In the genomic region with DNA sequence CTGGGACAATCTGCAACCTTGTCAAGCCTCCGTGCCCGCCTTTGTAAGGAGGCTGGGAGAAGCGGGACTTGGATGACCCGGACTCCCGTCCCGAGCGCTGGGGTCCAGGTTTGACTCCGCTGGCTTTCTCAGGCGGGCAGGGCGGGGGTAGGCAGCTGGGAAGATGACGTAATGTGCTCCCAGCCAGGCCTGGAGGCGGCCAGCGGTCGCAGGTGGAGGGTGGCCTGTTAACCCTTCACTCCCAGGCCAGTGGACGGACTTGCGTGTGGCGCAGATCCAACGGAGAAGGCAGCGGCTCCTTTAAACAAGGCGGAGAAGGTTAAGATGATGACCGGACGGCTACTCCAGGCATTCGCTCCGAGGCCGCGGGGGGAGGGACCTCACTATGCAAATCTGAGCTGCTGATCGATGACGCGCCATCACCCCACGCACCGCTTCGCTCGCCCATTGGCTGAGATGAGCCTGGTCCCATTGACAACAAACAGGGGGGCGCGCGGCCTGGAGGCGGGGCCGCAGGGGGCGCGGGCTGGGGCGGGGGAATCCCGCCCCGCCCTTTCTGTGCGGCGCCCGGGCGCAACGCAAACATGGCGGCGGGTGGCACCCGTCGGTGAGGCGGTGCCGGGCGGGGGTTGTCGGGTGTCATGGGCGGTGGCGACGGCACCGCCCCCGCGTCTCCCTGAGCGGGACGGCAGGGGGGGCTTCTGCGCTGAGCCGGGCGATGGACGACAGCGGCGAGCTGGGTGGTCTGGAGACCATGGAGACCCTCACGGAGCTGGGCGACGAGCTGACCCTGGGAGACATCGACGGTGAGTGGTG, we compare ENCODE assay signal across 1 cellular context.
TF ChIP-seq lines count a peak whose summit lies in the region.

SREBF2 (plus strand) TSS at position 553 of the 816 bp plus-strand sequence; CDS start at position 719, 166 bp downstream.

TF ChIP-seq in K562, 482 proteins besides CTCF, POLR2A, EP300 and RAD21 (continued from another document and continues in another):
- no peak for TF ChIP-seq EZH2 (IDR thresholded peaks at IDR 0.05; ENCODE audit: borderline replicate concordance, low read depth, low read length)
- TF ChIP-seq, protein P1, sequence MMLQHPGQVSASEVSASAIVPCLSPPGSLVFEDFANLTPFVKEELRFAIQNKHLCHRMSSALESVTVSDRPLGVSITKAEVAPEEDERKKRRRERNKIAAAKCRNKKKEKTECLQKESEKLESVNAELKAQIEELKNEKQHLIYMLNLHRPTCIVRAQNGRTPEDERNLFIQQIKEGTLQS (IDR thresholded peaks at IDR 0.05) = peak; percentile 99
- TF ChIP-seq, protein P1 (CRISPR knock-in tag; conservative IDR thresholded peaks at IDR 0.05) = peak; percentile 83; the same call in 1 of the 2 replicates
- peak; percentile 31; the same call in 1 of the 2 replicates for TF ChIP-seq HIVEP1 (CRISPR knock-in tag; IDR thresholded peaks at IDR 0.05)
- peak; percentile 99 for TF ChIP-seq ZFP91 (CRISPR knock-in tag; IDR thresholded peaks at IDR 0.05)
- TF ChIP-seq TRIM25 (IDR thresholded peaks at IDR 0.05; ENCODE audit: borderline replicate concordance) = no peak
- TF ChIP-seq TOE1 (IDR thresholded peaks at IDR 0.05; ENCODE audit: borderline replicate concordance) = peak; percentile 95
- no peak for TF ChIP-seq TOE1 (CRISPR knock-in tag; IDR thresholded peaks at IDR 0.05; ENCODE audit: borderline replicate concordance, low read depth)
- no peak for TF ChIP-seq TSC22D4 (tag; IDR thresholded peaks at IDR 0.05)
- peak in 1 of 2 experiments; percentile 78; a peak in 3 of 4 replicates for TF ChIP-seq MAZ (CRISPR knock-in tag; conservative IDR thresholded peaks at IDR 0.05 in 1 of 2, IDR thresholded peaks at IDR 0.05 in 1 of 2)
- no peak for TF ChIP-seq HMGXB4 (CRISPR knock-in tag; IDR thresholded peaks at IDR 0.05)
- TF ChIP-seq ZNF436 (CRISPR knock-in tag; IDR thresholded peaks at IDR 0.05) = no peak
- TF ChIP-seq FOS (IDR thresholded peaks at IDR 0.05; ENCODE audit: extremely low read depth, insufficient read length) = peak; percentile 73
- TF ChIP-seq ZNF324 (CRISPR knock-in tag; IDR thresholded peaks at IDR 0.05) = no peak
- peak; percentile 81 for TF ChIP-seq HMGN3 (IDR thresholded peaks at IDR 0.05; ENCODE audit: borderline replicate concordance, extremely low read depth, insufficient read length, low read depth, low read length)
- TF ChIP-seq, protein P2, sequence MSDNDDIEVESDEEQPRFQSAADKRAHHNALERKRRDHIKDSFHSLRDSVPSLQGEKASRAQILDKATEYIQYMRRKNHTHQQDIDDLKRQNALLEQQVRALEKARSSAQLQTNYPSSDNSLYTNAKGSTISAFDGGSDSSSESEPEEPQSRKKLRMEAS (CRISPR knock-in tag; IDR thresholded peaks at IDR 0.05) = peak; percentile 74
- no peak for TF ChIP-seq PREB (CRISPR knock-in tag; IDR thresholded peaks at IDR 0.05)
- TF ChIP-seq MEIS2 (IDR thresholded peaks at IDR 0.05; ENCODE audit: partially characterized antibody) = peak; percentile 41
- peak; percentile 68 for TF ChIP-seq POLR2B (IDR thresholded peaks at IDR 0.05; ENCODE audit: low read depth, partially characterized antibody)
- peak; percentile 86 for TF ChIP-seq CEBPG (CRISPR knock-in tag; IDR thresholded peaks at IDR 0.05)
- TF ChIP-seq CEBPG (tag; conservative IDR thresholded peaks at IDR 0.05 in 1 of 2, IDR thresholded peaks at IDR 0.05 in 1 of 2) = peak; percentile 70 to 93
- TF ChIP-seq GABPB1 (CRISPR knock-in tag; IDR thresholded peaks at IDR 0.05) = peak; percentile 59; the same call in 1 of the 2 replicates
- peak; percentile 53; the same call in 1 of the 2 replicates for TF ChIP-seq BCOR (IDR thresholded peaks at IDR 0.05)
- peak in 1 of 2 experiments; percentile 33; a peak in 1 of 4 replicates for TF ChIP-seq TRIM24 (IDR thresholded peaks at IDR 0.05)
- TF ChIP-seq, protein P3, sequence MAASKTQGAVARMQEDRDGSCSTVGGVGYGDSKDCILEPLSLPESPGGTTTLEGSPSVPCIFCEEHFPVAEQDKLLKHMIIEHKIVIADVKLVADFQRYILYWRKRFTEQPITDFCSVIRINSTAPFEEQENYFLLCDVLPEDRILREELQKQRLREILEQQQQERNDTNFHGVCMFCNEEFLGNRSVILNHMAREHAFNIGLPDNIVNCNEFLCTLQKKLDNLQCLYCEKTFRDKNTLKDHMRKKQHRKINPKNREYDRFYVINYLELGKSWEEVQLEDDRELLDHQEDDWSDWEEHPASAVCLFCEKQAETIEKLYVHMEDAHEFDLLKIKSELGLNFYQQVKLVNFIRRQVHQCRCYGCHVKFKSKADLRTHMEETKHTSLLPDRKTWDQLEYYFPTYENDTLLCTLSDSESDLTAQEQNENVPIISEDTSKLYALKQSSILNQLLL (CRISPR knock-in tag; IDR thresholded peaks at IDR 0.05; ENCODE audit: borderline replicate concordance) = no peak
- peak; percentile 38; the same call in 1 of the 2 replicates for TF ChIP-seq GATAD2A (IDR thresholded peaks at IDR 0.05)
- TF ChIP-seq SP1 (CRISPR knock-in tag; IDR thresholded peaks at IDR 0.05) = peak; percentile 88
- TF ChIP-seq RBBP5 (IDR thresholded peaks at IDR 0.05; ENCODE audit: borderline replicate concordance, insufficient read depth, low read length, poor library complexity, severe bottlenecking) = peak; percentile 31
- peak; percentile 83; the same call in 1 of the 2 replicates for TF ChIP-seq ZNF584 (CRISPR knock-in tag; IDR thresholded peaks at IDR 0.05; ENCODE audit: low read depth)
- TF ChIP-seq BHLHE40 (IDR thresholded peaks at IDR 0.05; ENCODE audit: low read length) = 0 out of 2 replicates have a peak, but pooled peaks have one; percentile 36
- TF ChIP-seq NFIC (IDR thresholded peaks at IDR 0.05) = peak; percentile 78
- TF ChIP-seq GTF2E2 (tag; IDR thresholded peaks at IDR 0.05) = peak; percentile 53; the same call in 1 of the 2 replicates
- no peak for TF ChIP-seq NR2C2 (CRISPR knock-in tag; IDR thresholded peaks at IDR 0.05)
- TF ChIP-seq NR2C2 (tag; IDR thresholded peaks at IDR 0.05) = peak; percentile 69; the same call in 1 of the 2 replicates
- TF ChIP-seq NFYB (IDR thresholded peaks at IDR 0.05; ENCODE audit: extremely low read depth, insufficient read length) = peak; percentile 85
- TF ChIP-seq ZKSCAN1 (IDR thresholded peaks at IDR 0.05; ENCODE audit: low read depth, low read length) = peak; percentile 3; the same call in 1 of the 2 replicates
- peak; percentile 73 to 95 (median 93) for TF ChIP-seq YY1 (IDR thresholded peaks at IDR 0.05; ENCODE audit: borderline replicate concordance in 1 of 3, control insufficient read depth in 1 of 3, extremely low read depth in 1 of 3, insufficient read depth in 3 of 3, insufficient read length in 1 of 3, insufficient replicate concordance in 2 of 3, low read depth in 1 of 3, low read length in 2 of 3)
- TF ChIP-seq, protein P4, sequence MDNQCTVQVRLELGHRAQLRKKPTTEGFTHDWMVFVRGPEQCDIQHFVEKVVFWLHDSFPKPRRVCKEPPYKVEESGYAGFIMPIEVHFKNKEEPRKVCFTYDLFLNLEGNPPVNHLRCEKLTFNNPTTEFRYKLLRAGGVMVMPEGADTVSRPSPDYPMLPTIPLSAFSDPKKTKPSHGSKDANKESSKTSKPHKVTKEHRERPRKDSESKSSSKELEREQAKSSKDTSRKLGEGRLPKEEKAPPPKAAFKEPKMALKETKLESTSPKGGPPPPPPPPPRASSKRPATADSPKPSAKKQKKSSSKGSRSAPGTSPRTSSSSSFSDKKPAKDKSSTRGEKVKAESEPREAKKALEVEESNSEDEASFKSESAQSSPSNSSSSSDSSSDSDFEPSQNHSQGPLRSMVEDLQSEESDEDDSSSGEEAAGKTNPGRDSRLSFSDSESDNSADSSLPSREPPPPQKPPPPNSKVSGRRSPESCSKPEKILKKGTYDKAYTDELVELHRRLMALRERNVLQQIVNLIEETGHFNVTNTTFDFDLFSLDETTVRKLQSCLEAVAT (IDR thresholded peaks at IDR 0.05) = peak in 1 of 2 experiments; percentile 47; a peak in 1 of 4 replicates
- peak; percentile 65 for TF ChIP-seq E2F8 (IDR thresholded peaks at IDR 0.05; ENCODE audit: low read depth, partially characterized antibody)
- no peak for TF ChIP-seq ZNF134 (CRISPR knock-in tag; conservative IDR thresholded peaks at IDR 0.05)
